In the genomic region with DNA sequence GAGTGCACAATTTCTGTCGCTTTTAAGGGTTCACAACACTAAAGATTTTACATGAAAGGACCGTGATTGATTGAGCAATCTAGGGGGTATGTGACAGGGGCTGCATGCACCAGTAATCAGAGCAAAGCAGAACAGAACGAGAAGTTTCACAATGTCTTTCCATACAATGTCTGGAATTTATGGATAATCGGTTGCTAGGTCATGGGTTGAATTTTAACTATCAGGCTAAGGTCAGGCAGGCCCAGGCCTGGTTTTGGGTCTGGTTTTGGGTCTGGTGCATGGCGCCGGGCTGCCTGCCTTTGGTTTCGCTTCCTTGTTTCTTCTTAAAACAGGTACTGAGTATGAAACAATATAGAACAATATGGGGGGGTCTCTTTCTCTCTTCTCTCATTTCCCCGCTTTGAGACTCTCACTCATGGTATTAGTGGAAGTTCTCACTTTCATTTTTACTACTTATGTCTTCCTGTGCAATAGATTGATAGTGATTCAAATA, we compare ENCODE assay signal across 12 cellular contexts. TPM values are rescaled to one million over a fixed set of nuclear protein-coding genes. Genes with fewer than 3 reads are reported as not detected.
DNase-seq lines count a peak whose midpoint lies in the region; ATAC-seq, FAIRE-seq and TF ChIP-seq lines count a peak whose summit lies in the region.
"Not testable (repeated sequence)": the region's sequence is repeated elsewhere in the genome, so short reads cannot be mapped to it uniquely, and the experiment has no call there.
"Had no signal": no experiment of that assay in that cellular context is flagged by ENCODE, and none has a peak within 500 bp of the region (broad histone marks: within the 10 kb centered on the region; RNA-seq: fewer than 3 reads in every experiment).

No MANE protein-coding gene starts in this region.

- H2AFZ ChIP-seq in OCI-LY1 (ENCODE audit: low read length) = not testable (repeated sequence)

- H3K9me2 ChIP-seq in OCI-LY1 (ENCODE audit: low read depth, low read length) = not testable (repeated sequence)

- not testable (repeated sequence) for H3K4me3 ChIP-seq in CD8-positive, alpha-beta memory T cell (ENCODE audit: low read length)
- H3K4me3 ChIP-seq in OCI-LY1 (ENCODE audit: low read depth, low read length, poor library complexity, severe bottlenecking) = peak overlapping the region; percentile 3

- peak overlapping the region; percentile 82 for H3K4me2 ChIP-seq in OCI-LY1 (ENCODE audit: low read length)

- intact Hi-C loops in activated CD4-positive, alpha-beta memory T cell treated with anti-CD3 and anti-CD28 coated beads for 36 hours (cut with micrococcal nuclease) = loop anchor here (1.0 kb wide), 2 partner anchors 16 to 18 kb away; a partner anchor contains a TSS

- not testable (repeated sequence) for H3K9me3 ChIP-seq in CD8-positive, alpha-beta memory T cell (ENCODE audit: low read length); OCI-LY1 (ENCODE audit: low read length)

- ATAC-seq in HG03196 (IDR thresholded peaks at IDR 0.05; ENCODE audit: unreplicated experiment) = peak; percentile 54
- peak; percentile 59 for ATAC-seq in memory B cell (ENCODE audit: low read depth)
- peak; percentile 42 for ATAC-seq in stimulated activated naive CD8-positive, alpha-beta T cell treated with anti-CD3 and anti-CD28 coated beads, Interleukin-15, Interleukin-2, amounts not matched to agents 100 U/mL and 50 U/mL, for 24 hours

- H3K36me3 ChIP-seq in CD8-positive, alpha-beta memory T cell (ENCODE audit: insufficient read depth, low read length); OCI-LY1 (ENCODE audit: insufficient read depth, low read length): not testable (repeated sequence)

- H3K79me2 ChIP-seq in OCI-LY1 (ENCODE audit: insufficient read depth, low read length) = not testable (repeated sequence)

- not testable (repeated sequence) for H3K36me3 Mint-ChIP-seq in CD8-positive, alpha-beta memory T cell; activated naive CD8-positive, alpha-beta T cell; memory B cell
- peaks cover 15% of the 10 kb centered on the region for H3K36me3 Mint-ChIP-seq in activated CD4-positive, alpha-beta memory T cell treated with anti-CD3 and anti-CD28 coated beads for 36 hours

- H4K20me1 ChIP-seq in OCI-LY1 (ENCODE audit: insufficient read depth, low read length) = not testable (repeated sequence)

- not testable (repeated sequence) for H3K27me3 ChIP-seq in CD8-positive, alpha-beta memory T cell (ENCODE audit: insufficient read depth, low read length, poor library complexity, severe bottlenecking); OCI-LY1 (ENCODE audit: insufficient read depth, low read length)

- POLR2A ChIA-PET in CD8-positive, alpha-beta memory T cell (lab: Charles Lee) = not testable (repeated sequence)
- POLR2A ChIA-PET in activated CD4-positive, alpha-beta memory T cell treated with anti-CD3 and anti-CD28 coated beads for 36 hours (lab: Charles Lee) = interaction anchor here (0.8 to 1.3 kb wide), 2 partner anchors 11 to 13 kb away, joined by 3 read pairs; no protein-coding TSS in a partner anchor

- not testable (repeated sequence) for TF ChIP-seq CTCF in OCI-LY1 (IDR thresholded peaks at IDR 0.05; ENCODE audit: low read length)

- DNase-seq in CD8-positive, alpha-beta memory T cell; GM19239 (ENCODE audit: insufficient read length, low spot score); stimulated activated naive CD8-positive, alpha-beta T cell treated with anti-CD3 and anti-CD28 coated beads, Interleukin-15, Interleukin-2, amounts not matched to agents 100 U/mL and 50 U/mL, for 24 hours: not testable (repeated sequence)
- peak; percentile 78 for DNase-seq in activated CD4-positive, alpha-beta memory T cell treated with anti-CD3 and anti-CD28 coated beads for 36 hours
- peak; percentile 55 to 70 for DNase-seq in memory B cell (ENCODE audit: low spot score in 2 of 2)

- H3K9ac ChIP-seq in OCI-LY1 (ENCODE audit: low read length) = peak overlapping the region; percentile 56

- H3K27me3 Mint-ChIP-seq in CD8-positive, alpha-beta memory T cell; activated CD4-positive, alpha-beta memory T cell treated with anti-CD3 and anti-CD28 coated beads for 36 hours; activated naive CD8-positive, alpha-beta T cell; memory B cell: not testable (repeated sequence)

- not testable (repeated sequence) for H3K27ac ChIP-seq in CD8-positive, alpha-beta memory T cell (ENCODE audit: low read depth, low read length)
- H3K27ac ChIP-seq in OCI-LY1 (ENCODE audit: low read depth, low read length, poor library complexity, severe bottlenecking) = peak overlapping the region; percentile 91

- H3K27ac Mint-ChIP-seq in CD8-positive, alpha-beta memory T cell = peak overlapping the region in 5 of 8 donors; percentile 3 to 78 (median 77)
- H3K27ac Mint-ChIP-seq in activated CD4-positive, alpha-beta memory T cell treated with anti-CD3 and anti-CD28 coated beads for 36 hours = peak overlapping the region; percentile 96
- H3K27ac Mint-ChIP-seq in activated naive CD8-positive, alpha-beta T cell = peak overlapping the region; percentile 28
- H3K27ac Mint-ChIP-seq in memory B cell = peak overlapping the region; percentile 85

- peak overlapping the region; percentile 9 to 86 (median 56) for H3K4me3 Mint-ChIP-seq in CD8-positive, alpha-beta memory T cell
- peak overlapping the region; percentile 55 for H3K4me3 Mint-ChIP-seq in activated CD4-positive, alpha-beta memory T cell treated with anti-CD3 and anti-CD28 coated beads for 36 hours
- peak overlapping the region; percentile 14 for H3K4me3 Mint-ChIP-seq in activated naive CD8-positive, alpha-beta T cell
- H3K4me3 Mint-ChIP-seq in memory B cell = peak overlapping the region; percentile 63

- H3K9me3 Mint-ChIP-seq in CD8-positive, alpha-beta memory T cell = peaks cover 0 to 12% (median 7%) of the 10 kb centered on the region in 5 donors
- H3K9me3 Mint-ChIP-seq in activated CD4-positive, alpha-beta memory T cell treated with anti-CD3 and anti-CD28 coated beads for 36 hours; activated naive CD8-positive, alpha-beta T cell (ENCODE audit: low read depth); memory B cell: not testable (repeated sequence)

- peak; percentile 91 for FAIRE-seq in GM19239 (lab: Jason Lieb, UNC)

- CTCF ChIA-PET in CD8-positive, alpha-beta memory T cell (lab: Charles Lee) = interaction anchor here (1.3 kb wide), 1 partner anchor 10 kb away, joined by 7 read pairs; no protein-coding TSS in a partner anchor
- CTCF ChIA-PET in activated CD4-positive, alpha-beta memory T cell treated with anti-CD3 and anti-CD28 coated beads for 36 hours (lab: Charles Lee) = interaction anchor here (0.7 to 2.7 kb wide), 6 partner anchors 10 to 21 kb away, joined by 3 to 10 read pairs (median 5); a partner anchor contains a TSS

- not testable (repeated sequence) for H3K4me1 ChIP-seq in CD8-positive, alpha-beta memory T cell (ENCODE audit: insufficient read depth, low read length)
- peaks cover 76% of the 10 kb centered on the region for H3K4me1 ChIP-seq in OCI-LY1 (ENCODE audit: insufficient read depth, low read length, severe bottlenecking)

- peaks cover 8 to 17% (median 12%) of the 10 kb centered on the region in 3 donors for H3K4me1 Mint-ChIP-seq in CD8-positive, alpha-beta memory T cell
- peaks cover 45% of the 10 kb centered on the region for H3K4me1 Mint-ChIP-seq in activated CD4-positive, alpha-beta memory T cell treated with anti-CD3 and anti-CD28 coated beads for 36 hours (ENCODE audit: low read depth)
- not testable (repeated sequence) for H3K4me1 Mint-ChIP-seq in activated naive CD8-positive, alpha-beta T cell (ENCODE audit: low read depth)
- H3K4me1 Mint-ChIP-seq in memory B cell = peaks cover 28% of the 10 kb centered on the region

- not testable (repeated sequence) for H3F3A ChIP-seq in OCI-LY1 (ENCODE audit: insufficient read depth, low read length)

RNA-seq across cellular contexts. Expression of a gene that starts 18.0 kb away (rescaled TPM):
- under 1 TPM; 0.68 to 0.73 TPM for total RNA-seq in CD8-positive, alpha-beta memory T cell
- polyA plus RNA-seq in CD8-positive, alpha-beta memory T cell = not detected
- 1 to 10 TPM; 5.4 to 6.2 TPM for total RNA-seq in activated CD4-positive, alpha-beta memory T cell treated with anti-CD3 and anti-CD28 coated beads for 36 hours
- total RNA-seq: M059J had no signal
- polyA plus RNA-seq: AG04450 had no signal

RNA-seq across cellular contexts. Expression of a gene that starts 18.3 kb away (rescaled TPM):
- total RNA-seq in CD8-positive, alpha-beta memory T cell = 10 to 100 TPM; 19.7 to 22.5 TPM
- 1.6 TPM for polyA plus RNA-seq in CD8-positive, alpha-beta memory T cell
- 10 to 100 TPM; 88.8 to 99.8 TPM for total RNA-seq in activated CD4-positive, alpha-beta memory T cell treated with anti-CD3 and anti-CD28 coated beads for 36 hours
- total RNA-seq: dermis blood vessel endothelial cell, frontal cortex had no signal

RNA-seq across cellular contexts. Expression of a gene that starts 29.1 kb away (rescaled TPM):
- 10 to 100 TPM; 79.7 to 82.3 TPM for total RNA-seq in CD8-positive, alpha-beta memory T cell
- polyA plus RNA-seq in CD8-positive, alpha-beta memory T cell = 95.5 TPM
- total RNA-seq in activated CD4-positive, alpha-beta memory T cell treated with anti-CD3 and anti-CD28 coated beads for 36 hours = 10 to 100 TPM; 73.9 to 75.6 TPM

RNA-seq across cellular contexts. Expression of a gene that starts 37.0 kb away (rescaled TPM):
- total RNA-seq in CD8-positive, alpha-beta memory T cell = 100 to 1,000 TPM; 154 to 160 TPM
- 29.4 TPM for polyA plus RNA-seq in CD8-positive, alpha-beta memory T cell
- total RNA-seq in activated CD4-positive, alpha-beta memory T cell treated with anti-CD3 and anti-CD28 coated beads for 36 hours = 100 to 1,000 TPM; 190 to 191 TPM

Comparison
In these comparisons a context has a peak if more than half of its experiments do, and no peak if none do; other contexts are left out.
1. H3K27ac Mint-ChIP-seq: peak in every context shown above with its lines; median percentile 96 in activated CD4-positive, alpha-beta memory T cell treated with anti-CD3 and anti-CD28 coated beads for 36 hours; 85 in memory B cell; 77 in CD8-positive, alpha-beta memory T cell; 28 in activated naive CD8-positive, alpha-beta T cell.